Comparison of ENCODE assay signal across 1 cellular context in the genomic region with DNA sequence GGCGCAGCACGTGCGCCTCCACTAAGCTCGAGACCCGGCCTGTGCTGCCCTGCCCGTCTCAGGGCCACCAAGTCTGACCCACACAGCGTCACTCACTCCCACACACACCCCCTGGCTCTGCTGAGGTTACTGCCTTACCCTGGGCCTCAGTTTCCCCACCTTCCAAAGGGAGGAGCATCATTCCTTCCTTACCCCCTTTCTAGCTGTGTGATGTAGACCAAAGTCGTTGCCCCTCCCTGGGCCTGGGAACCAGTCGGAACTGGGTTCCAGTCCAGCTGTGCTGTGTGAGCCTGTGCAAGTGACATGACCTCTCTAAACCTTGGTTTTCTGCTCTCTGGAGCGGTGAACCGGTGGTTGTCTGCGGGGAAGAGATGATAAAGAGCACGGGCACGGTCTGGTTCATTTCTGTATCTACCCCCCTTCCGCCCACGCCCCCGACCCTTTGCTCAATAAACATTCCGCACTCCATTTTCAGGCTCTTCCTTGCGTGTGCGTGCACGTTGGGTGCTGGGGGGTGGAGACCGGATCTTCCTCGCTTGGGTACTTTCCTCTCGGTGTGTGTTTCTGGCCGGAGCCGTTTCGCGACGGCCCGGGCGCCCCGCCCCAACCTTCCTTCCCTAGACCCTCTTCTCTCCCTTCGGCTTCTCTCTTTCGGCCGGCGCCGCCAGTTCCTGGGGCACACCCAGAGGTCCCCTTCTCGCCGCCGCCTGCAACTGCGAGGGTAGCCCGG.
TF ChIP-seq lines count a peak whose summit lies in the region.

A gene with protein sequence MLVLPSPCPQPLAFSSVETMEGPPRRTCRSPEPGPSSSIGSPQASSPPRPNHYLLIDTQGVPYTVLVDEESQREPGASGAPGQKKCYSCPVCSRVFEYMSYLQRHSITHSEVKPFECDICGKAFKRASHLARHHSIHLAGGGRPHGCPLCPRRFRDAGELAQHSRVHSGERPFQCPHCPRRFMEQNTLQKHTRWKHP (plus strand): TSS at position 647 of the 730 bp plus-strand sequence. CDS start 923 bp downstream, outside the sequence.

TF ChIP-seq in K562, 482 proteins besides CTCF, POLR2A, EP300 and RAD21 (continued from another document and continues in another):
- TF ChIP-seq, protein P1, sequence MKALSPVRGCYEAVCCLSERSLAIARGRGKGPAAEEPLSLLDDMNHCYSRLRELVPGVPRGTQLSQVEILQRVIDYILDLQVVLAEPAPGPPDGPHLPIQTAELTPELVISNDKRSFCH (CRISPR knock-in tag; IDR thresholded peaks at IDR 0.05) = no peak
- TF ChIP-seq, protein P1 (tag; IDR thresholded peaks at IDR 0.05) = no peak
- no peak for TF ChIP-seq ZNF212 (CRISPR knock-in tag; IDR thresholded peaks at IDR 0.05)
- peak; percentile 66; the same call in 1 of the 2 replicates for TF ChIP-seq CTBP1 (IDR thresholded peaks at IDR 0.05; ENCODE audit: borderline replicate concordance)
- TF ChIP-seq COPS2 (conservative IDR thresholded peaks at IDR 0.05) = no peak
- no peak for TF ChIP-seq PHB2 (IDR thresholded peaks at IDR 0.05; ENCODE audit: low read depth)
- no peak for TF ChIP-seq IRF2 (CRISPR knock-in tag; IDR thresholded peaks at IDR 0.05)
- no peak for TF ChIP-seq ZNF57 (CRISPR knock-in tag; IDR thresholded peaks at IDR 0.05)
- TF ChIP-seq SMARCA5 (IDR thresholded peaks at IDR 0.05) = peak; percentile 71; the same call in 1 of the 2 replicates
- TF ChIP-seq SMAD4 (CRISPR knock-in tag; conservative IDR thresholded peaks at IDR 0.05) = peak; percentile 60; the same call in 1 of the 2 replicates
- no peak for TF ChIP-seq SRSF3 (IDR thresholded peaks at IDR 0.05; ENCODE audit: insufficient read depth, low read length)
- TF ChIP-seq NFE2L1 (tag; IDR thresholded peaks at IDR 0.05; ENCODE audit: borderline replicate concordance, low read depth) = no peak
- TF ChIP-seq HDAC8 (tag; IDR thresholded peaks at IDR 0.05) = no peak
- no peak for TF ChIP-seq BDP1 (IDR thresholded peaks at IDR 0.05; ENCODE audit: insufficient read depth, insufficient read length)
- TF ChIP-seq, protein P2, sequence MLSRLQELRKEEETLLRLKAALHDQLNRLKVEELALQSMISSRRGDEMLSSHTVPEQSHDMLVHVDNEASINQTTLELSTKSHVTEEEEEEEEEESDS (CRISPR knock-in tag; IDR thresholded peaks at IDR 0.05) = no peak
- no peak for TF ChIP-seq ZNF3 (CRISPR knock-in tag; IDR thresholded peaks at IDR 0.05)
- TF ChIP-seq GABPB1 (CRISPR knock-in tag; IDR thresholded peaks at IDR 0.05) = peak; percentile 95
- peak; percentile 62 for TF ChIP-seq PCBP1 (IDR thresholded peaks at IDR 0.05; ENCODE audit: low read depth, low read length, poor library complexity, severe bottlenecking)
- TF ChIP-seq CBX8 (IDR thresholded peaks at IDR 0.05; ENCODE audit: borderline replicate concordance, extremely low read depth, low read depth, low read length, poor library complexity, severe bottlenecking) = no peak
- TF ChIP-seq MEF2A (IDR thresholded peaks at IDR 0.05; ENCODE audit: control insufficient read depth, low read depth, low read length) = no peak
- TF ChIP-seq, protein P3, sequence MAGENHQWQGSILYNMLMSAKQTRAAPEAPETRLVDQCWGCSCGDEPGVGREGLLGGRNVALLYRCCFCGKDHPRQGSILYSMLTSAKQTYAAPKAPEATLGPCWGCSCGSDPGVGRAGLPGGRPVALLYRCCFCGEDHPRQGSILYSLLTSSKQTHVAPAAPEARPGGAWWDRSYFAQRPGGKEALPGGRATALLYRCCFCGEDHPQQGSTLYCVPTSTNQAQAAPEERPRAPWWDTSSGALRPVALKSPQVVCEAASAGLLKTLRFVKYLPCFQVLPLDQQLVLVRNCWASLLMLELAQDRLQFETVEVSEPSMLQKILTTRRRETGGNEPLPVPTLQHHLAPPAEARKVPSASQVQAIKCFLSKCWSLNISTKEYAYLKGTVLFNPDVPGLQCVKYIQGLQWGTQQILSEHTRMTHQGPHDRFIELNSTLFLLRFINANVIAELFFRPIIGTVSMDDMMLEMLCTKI (IDR thresholded peaks at IDR 0.05; ENCODE audit: partially characterized antibody) = no peak
- no peak for TF ChIP-seq ETS2 (tag; IDR thresholded peaks at IDR 0.05; ENCODE audit: borderline replicate concordance, poor library complexity, severe bottlenecking)
- no peak for TF ChIP-seq ZNF717 (CRISPR knock-in tag; IDR thresholded peaks at IDR 0.05)
- TF ChIP-seq, protein P4, sequence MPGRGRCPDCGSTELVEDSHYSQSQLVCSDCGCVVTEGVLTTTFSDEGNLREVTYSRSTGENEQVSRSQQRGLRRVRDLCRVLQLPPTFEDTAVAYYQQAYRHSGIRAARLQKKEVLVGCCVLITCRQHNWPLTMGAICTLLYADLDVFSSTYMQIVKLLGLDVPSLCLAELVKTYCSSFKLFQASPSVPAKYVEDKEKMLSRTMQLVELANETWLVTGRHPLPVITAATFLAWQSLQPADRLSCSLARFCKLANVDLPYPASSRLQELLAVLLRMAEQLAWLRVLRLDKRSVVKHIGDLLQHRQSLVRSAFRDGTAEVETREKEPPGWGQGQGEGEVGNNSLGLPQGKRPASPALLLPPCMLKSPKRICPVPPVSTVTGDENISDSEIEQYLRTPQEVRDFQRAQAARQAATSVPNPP (IDR thresholded peaks at IDR 0.05; ENCODE audit: borderline replicate concordance, insufficient read depth, insufficient read length) = no peak
- TF ChIP-seq ZNF764 (CRISPR knock-in tag; IDR thresholded peaks at IDR 0.05; ENCODE audit: low read depth) = no peak
- TF ChIP-seq CCAR2 (IDR thresholded peaks at IDR 0.05; ENCODE audit: low read depth, low read length) = no peak
- TF ChIP-seq ZFP36 (IDR thresholded peaks at IDR 0.05; ENCODE audit: low read depth, low read length, partially characterized antibody) = peak; percentile 45
- peak; percentile 95 for TF ChIP-seq KLF13 (tag; IDR thresholded peaks at IDR 0.05; ENCODE audit: borderline replicate concordance, low read depth)
- TF ChIP-seq, protein P5, sequence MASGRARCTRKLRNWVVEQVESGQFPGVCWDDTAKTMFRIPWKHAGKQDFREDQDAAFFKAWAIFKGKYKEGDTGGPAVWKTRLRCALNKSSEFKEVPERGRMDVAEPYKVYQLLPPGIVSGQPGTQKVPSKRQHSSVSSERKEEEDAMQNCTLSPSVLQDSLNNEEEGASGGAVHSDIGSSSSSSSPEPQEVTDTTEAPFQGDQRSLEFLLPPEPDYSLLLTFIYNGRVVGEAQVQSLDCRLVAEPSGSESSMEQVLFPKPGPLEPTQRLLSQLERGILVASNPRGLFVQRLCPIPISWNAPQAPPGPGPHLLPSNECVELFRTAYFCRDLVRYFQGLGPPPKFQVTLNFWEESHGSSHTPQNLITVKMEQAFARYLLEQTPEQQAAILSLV (tag; IDR thresholded peaks at IDR 0.05) = no peak
- TF ChIP-seq, protein P6, sequence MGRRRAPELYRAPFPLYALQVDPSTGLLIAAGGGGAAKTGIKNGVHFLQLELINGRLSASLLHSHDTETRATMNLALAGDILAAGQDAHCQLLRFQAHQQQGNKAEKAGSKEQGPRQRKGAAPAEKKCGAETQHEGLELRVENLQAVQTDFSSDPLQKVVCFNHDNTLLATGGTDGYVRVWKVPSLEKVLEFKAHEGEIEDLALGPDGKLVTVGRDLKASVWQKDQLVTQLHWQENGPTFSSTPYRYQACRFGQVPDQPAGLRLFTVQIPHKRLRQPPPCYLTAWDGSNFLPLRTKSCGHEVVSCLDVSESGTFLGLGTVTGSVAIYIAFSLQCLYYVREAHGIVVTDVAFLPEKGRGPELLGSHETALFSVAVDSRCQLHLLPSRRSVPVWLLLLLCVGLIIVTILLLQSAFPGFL (CRISPR knock-in tag; IDR thresholded peaks at IDR 0.05) = no peak
- no peak for TF ChIP-seq ZNF76 (CRISPR knock-in tag; IDR thresholded peaks at IDR 0.05; ENCODE audit: borderline replicate concordance)
- TF ChIP-seq KAT7 (CRISPR knock-in tag; IDR thresholded peaks at IDR 0.05; ENCODE audit: borderline replicate concordance) = no peak
- TF ChIP-seq HNRNPL (IDR thresholded peaks at IDR 0.05; ENCODE audit: low read depth, low read length) = no peak
- TF ChIP-seq, protein P7, sequence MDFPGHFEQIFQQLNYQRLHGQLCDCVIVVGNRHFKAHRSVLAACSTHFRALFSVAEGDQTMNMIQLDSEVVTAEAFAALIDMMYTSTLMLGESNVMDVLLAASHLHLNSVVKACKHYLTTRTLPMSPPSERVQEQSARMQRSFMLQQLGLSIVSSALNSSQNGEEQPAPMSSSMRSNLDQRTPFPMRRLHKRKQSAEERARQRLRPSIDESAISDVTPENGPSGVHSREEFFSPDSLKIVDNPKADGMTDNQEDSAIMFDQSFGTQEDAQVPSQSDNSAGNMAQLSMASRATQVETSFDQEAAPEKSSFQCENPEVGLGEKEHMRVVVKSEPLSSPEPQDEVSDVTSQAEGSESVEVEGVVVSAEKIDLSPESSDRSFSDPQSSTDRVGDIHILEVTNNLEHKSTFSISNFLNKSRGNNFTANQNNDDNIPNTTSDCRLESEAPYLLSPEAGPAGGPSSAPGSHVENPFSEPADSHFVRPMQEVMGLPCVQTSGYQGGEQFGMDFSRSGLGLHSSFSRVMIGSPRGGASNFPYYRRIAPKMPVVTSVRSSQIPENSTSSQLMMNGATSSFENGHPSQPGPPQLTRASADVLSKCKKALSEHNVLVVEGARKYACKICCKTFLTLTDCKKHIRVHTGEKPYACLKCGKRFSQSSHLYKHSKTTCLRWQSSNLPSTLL (IDR thresholded peaks at IDR 0.05) = no peak
- no peak for TF ChIP-seq TGIF2 (CRISPR knock-in tag; IDR thresholded peaks at IDR 0.05)
- TF ChIP-seq, protein P8, sequence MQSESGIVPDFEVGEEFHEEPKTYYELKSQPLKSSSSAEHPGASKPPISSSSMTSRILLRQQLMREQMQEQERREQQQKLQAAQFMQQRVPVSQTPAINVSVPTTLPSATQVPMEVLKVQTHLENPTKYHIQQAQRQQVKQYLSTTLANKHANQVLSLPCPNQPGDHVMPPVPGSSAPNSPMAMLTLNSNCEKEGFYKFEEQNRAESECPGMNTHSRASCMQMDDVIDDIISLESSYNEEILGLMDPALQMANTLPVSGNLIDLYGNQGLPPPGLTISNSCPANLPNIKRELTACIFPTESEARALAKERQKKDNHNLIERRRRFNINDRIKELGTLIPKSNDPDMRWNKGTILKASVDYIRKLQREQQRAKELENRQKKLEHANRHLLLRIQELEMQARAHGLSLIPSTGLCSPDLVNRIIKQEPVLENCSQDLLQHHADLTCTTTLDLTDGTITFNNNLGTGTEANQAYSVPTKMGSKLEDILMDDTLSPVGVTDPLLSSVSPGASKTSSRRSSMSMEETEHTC (IDR thresholded peaks at IDR 0.05) = no peak
- TF ChIP-seq, protein P9, sequence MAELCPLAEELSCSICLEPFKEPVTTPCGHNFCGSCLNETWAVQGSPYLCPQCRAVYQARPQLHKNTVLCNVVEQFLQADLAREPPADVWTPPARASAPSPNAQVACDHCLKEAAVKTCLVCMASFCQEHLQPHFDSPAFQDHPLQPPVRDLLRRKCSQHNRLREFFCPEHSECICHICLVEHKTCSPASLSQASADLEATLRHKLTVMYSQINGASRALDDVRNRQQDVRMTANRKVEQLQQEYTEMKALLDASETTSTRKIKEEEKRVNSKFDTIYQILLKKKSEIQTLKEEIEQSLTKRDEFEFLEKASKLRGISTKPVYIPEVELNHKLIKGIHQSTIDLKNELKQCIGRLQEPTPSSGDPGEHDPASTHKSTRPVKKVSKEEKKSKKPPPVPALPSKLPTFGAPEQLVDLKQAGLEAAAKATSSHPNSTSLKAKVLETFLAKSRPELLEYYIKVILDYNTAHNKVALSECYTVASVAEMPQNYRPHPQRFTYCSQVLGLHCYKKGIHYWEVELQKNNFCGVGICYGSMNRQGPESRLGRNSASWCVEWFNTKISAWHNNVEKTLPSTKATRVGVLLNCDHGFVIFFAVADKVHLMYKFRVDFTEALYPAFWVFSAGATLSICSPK (IDR thresholded peaks at IDR 0.05; ENCODE audit: borderline replicate concordance) = no peak
- TF ChIP-seq, protein P10, sequence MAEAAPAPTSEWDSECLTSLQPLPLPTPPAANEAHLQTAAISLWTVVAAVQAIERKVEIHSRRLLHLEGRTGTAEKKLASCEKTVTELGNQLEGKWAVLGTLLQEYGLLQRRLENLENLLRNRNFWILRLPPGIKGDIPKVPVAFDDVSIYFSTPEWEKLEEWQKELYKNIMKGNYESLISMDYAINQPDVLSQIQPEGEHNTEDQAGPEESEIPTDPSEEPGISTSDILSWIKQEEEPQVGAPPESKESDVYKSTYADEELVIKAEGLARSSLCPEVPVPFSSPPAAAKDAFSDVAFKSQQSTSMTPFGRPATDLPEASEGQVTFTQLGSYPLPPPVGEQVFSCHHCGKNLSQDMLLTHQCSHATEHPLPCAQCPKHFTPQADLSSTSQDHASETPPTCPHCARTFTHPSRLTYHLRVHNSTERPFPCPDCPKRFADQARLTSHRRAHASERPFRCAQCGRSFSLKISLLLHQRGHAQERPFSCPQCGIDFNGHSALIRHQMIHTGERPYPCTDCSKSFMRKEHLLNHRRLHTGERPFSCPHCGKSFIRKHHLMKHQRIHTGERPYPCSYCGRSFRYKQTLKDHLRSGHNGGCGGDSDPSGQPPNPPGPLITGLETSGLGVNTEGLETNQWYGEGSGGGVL (CRISPR knock-in tag; IDR thresholded peaks at IDR 0.05) = no peak
- TF ChIP-seq, protein P11, sequence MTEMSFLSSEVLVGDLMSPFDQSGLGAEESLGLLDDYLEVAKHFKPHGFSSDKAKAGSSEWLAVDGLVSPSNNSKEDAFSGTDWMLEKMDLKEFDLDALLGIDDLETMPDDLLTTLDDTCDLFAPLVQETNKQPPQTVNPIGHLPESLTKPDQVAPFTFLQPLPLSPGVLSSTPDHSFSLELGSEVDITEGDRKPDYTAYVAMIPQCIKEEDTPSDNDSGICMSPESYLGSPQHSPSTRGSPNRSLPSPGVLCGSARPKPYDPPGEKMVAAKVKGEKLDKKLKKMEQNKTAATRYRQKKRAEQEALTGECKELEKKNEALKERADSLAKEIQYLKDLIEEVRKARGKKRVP (CRISPR knock-in tag; IDR thresholded peaks at IDR 0.05) = no peak
- TF ChIP-seq ZNF830 (CRISPR knock-in tag; IDR thresholded peaks at IDR 0.05) = no peak
- TF ChIP-seq ZSCAN29 (IDR thresholded peaks at IDR 0.05) = no peak
- no peak for TF ChIP-seq ZNF696 (CRISPR knock-in tag; conservative IDR thresholded peaks at IDR 0.05)
- no peak for TF ChIP-seq SREBF2 (CRISPR knock-in tag; IDR thresholded peaks at IDR 0.05)
- peak; percentile 52 for TF ChIP-seq SMAD1 (IDR thresholded peaks at IDR 0.05; ENCODE audit: low read depth, low read length, partially characterized antibody)
- TF ChIP-seq KDM2B (CRISPR knock-in tag; IDR thresholded peaks at IDR 0.05) = peak; percentile 40; the same call in 1 of the 2 replicates
- peak; percentile 22; the same call in 1 of the 2 replicates for TF ChIP-seq ZNF24 (IDR thresholded peaks at IDR 0.05)
- TF ChIP-seq MCM3 (IDR thresholded peaks at IDR 0.05) = no peak
- TF ChIP-seq XRCC5 (IDR thresholded peaks at IDR 0.05; ENCODE audit: low read depth, low read length) = peak; percentile 94; the same call in 1 of the 2 replicates
- TF ChIP-seq CBX5 (IDR thresholded peaks at IDR 0.05; ENCODE audit: borderline replicate concordance, low read depth) = 0 out of 2 replicates have a peak, but pooled peaks have one; percentile 10
- no peak for TF ChIP-seq SNRNP70 (optimal IDR thresholded peaks at IDR 0.05; ENCODE audit: low read depth, low read length)
- TF ChIP-seq ZNF766 (CRISPR knock-in tag; conservative IDR thresholded peaks at IDR 0.05) = no peak
- no peak for TF ChIP-seq PPARD (CRISPR knock-in tag; IDR thresholded peaks at IDR 0.05)
- no peak for TF ChIP-seq CEBPB (tag; IDR thresholded peaks at IDR 0.05)
